Comparison of ENCODE assay signal across 1 cellular context in the genomic region with DNA sequence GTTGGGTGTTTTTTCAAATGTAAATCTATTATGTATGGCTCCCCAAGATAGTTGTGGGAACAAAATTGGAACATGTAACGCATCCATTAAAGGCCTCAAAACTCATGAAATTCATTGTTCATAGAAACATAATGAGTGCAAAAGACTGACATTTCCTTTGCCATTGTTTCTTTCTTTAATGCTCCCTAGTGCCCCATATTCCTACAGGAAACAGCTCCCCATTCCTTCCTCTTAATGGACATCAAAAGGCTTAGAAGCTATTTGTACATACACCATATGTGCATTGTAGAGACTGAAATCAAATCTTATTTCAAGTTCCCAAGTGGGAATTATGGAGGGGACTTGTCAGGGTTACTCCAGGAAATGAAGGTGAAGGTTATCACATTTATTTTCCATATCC.
TF ChIP-seq lines count a peak whose summit lies in the region.

No MANE protein-coding gene starts in this region.

TF ChIP-seq in A549, 52 proteins besides CTCF, POLR2A, EP300 and RAD21 (continued from another document):
- TF ChIP-seq, protein P1, sequence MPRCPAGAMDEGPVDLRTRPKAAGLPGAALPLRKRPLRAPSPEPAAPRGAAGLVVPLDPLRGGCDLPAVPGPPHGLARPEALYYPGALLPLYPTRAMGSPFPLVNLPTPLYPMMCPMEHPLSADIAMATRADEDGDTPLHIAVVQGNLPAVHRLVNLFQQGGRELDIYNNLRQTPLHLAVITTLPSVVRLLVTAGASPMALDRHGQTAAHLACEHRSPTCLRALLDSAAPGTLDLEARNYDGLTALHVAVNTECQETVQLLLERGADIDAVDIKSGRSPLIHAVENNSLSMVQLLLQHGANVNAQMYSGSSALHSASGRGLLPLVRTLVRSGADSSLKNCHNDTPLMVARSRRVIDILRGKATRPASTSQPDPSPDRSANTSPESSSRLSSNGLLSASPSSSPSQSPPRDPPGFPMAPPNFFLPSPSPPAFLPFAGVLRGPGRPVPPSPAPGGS (IDR thresholded peaks at IDR 0.05) = no peak
- TF ChIP-seq HOXB5 (CRISPR knock-in tag; IDR thresholded peaks at IDR 0.05) (no peak), KDM5A (IDR thresholded peaks at IDR 0.05) (no peak), FOXS1 (CRISPR knock-in tag; IDR thresholded peaks at IDR 0.05) (no peak), MAZ (IDR thresholded peaks at IDR 0.05; ENCODE audit: borderline replicate concordance, low read depth, low read length) (no peak), PHF8 (IDR thresholded peaks at IDR 0.05; ENCODE audit: borderline replicate concordance, low read depth) (no peak), CBX8 (IDR thresholded peaks at IDR 0.05) (no peak), HEYL (CRISPR knock-in tag; IDR thresholded peaks at IDR 0.05) (no peak), RFX5 (IDR thresholded peaks at IDR 0.05) (no peak)
- TF ChIP-seq, protein P2, sequence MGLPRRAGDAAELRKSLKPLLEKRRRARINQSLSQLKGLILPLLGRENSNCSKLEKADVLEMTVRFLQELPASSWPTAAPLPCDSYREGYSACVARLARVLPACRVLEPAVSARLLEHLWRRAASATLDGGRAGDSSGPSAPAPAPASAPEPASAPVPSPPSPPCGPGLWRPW (IDR thresholded peaks at IDR 0.05) = no peak
